24 cellular contexts compared by ENCODE assay signal in genomic region chr17:68611353-68612227, GRCh38. TPM values are rescaled to one million over a fixed set of nuclear protein-coding genes. Genes with fewer than 3 reads are reported as not detected.
"Had no signal": no experiment of that assay in that cellular context is flagged by ENCODE, and none has a peak within 500 bp of the region (broad histone marks: within the 10 kb centered on the region; RNA-seq: fewer than 3 reads in every experiment).

No MANE protein-coding gene starts in this region.

- H3K79me2 ChIP-seq: parathyroid adenoma had no signal

- H3K9me3 ChIP-seq: prostate gland had no signal

- H2AFZ ChIP-seq: parathyroid adenoma had no signal

- ATAC-seq: heart left ventricle; naive thymus-derived CD4-positive, alpha-beta T cell; sciatic nerve; stimulated activated memory B cell treated with anti-CD40 and anti-IgM and Interleukin-4, amounts not matched to agents 10 μg/mL and 1 μg/mL and 100 μg/mL, for 72 hours; stimulated activated naive CD8-positive, alpha-beta T cell treated with anti-CD3 and anti-CD28 coated beads, Interleukin-15, amount 100 ng/mL, for 72 hours had no signal

- H3K4me1 ChIP-seq: left ventricle myocardium inferior, parathyroid adenoma, prostate gland, spleen, transverse colon had no signal

- DNase-seq: effector CD4-positive, alpha-beta T cell; heart left ventricle; left ventricle myocardium inferior; mesenchymal stem cell; naive thymus-derived CD4-positive, alpha-beta T cell; nephron progenitor cell; spleen; stimulated activated CD4-positive, alpha-beta T cell treated with anti-CD3 and anti-CD28 coated beads, Interleukin-15, amount 100 ng/mL, for 24 hours; stimulated activated CD4-positive, alpha-beta T cell treated with anti-CD3 and anti-CD28 coated beads, Interleukin-1b, Interleukin-23, amount 100 ng/mL, for 48 hours; stimulated activated CD4-positive, alpha-beta T cell treated with anti-CD3 and anti-CD28 coated beads, Interleukin-4, amount 100 ng/mL, for 24 hours; stimulated activated naive CD8-positive, alpha-beta T cell treated with anti-CD3 and anti-CD28 coated beads, Interleukin-15, amount 100 ng/mL, for 72 hours; substantia nigra; transverse colon had no signal

- H3K27me3 ChIP-seq: heart left ventricle, spleen had no signal

- H3K4me3 ChIP-seq: coronary artery, heart left ventricle, left ventricle myocardium inferior, lung, prostate gland, spleen, thoracic aorta, transverse colon had no signal

- H3K27ac ChIP-seq: coronary artery, heart left ventricle, left ventricle myocardium inferior, parathyroid adenoma, prostate gland, spleen, thoracic aorta, transverse colon had no signal

- H3K36me3 ChIP-seq: heart left ventricle, left ventricle myocardium inferior, prostate gland, spleen, thoracic aorta, transverse colon had no signal

RNA-seq across cellular contexts. Expression of gene FAM20A, which starts 10.4 kb away (rescaled TPM):
- total RNA-seq: chondrocyte, dermis microvascular lymphatic vessel endothelial cell, glomerular endothelial cell had no signal
- polyA plus RNA-seq: keratinocyte; naive thymus-derived CD4-positive, alpha-beta T cell had no signal
